Comparison of ENCODE assay signal across 8 cellular contexts in the genomic region with DNA sequence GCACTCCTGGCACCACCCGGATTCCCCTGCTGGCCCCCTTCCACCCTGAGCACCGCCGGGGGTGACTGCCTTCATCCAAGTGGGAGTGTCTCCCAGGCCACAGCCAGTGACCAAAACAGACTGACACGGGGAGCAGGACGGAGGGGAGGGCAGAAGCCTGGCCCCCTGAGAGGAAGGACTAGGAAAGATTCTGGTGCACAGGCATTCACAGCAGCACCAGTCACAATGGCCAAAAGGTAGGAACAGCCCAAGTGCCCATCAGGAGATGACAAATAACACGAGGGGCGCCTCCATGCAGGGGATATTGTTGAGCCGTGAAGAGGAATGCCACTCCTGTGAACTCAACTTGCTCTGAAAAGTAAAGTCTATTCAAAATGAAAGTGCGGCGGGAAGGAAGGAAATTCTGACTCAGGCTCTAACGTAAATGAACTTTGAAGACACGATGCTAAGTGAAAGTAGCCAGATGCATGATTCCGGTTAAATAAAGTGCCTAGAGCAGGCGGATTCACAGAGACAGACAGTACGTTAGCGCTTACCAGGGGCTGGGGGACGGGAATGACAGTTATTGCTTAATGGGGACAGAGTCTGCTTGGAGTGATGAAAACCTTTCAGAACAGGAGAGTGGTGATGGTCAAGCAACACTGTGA.
A peak's percentile ranks its signal among the peaks of the same experiment; 100 is the strongest.
DNase-seq lines count a peak whose midpoint lies in the region; ATAC-seq and TF ChIP-seq lines count a peak whose summit lies in the region.

No MANE protein-coding gene starts in this region.

- H3K9me3 ChIP-seq in duodenal mucosa (ENCODE audit: control insufficient read depth in 1 of 2, low read length in 2 of 2) (no peaks in the 10 kb centered on the region), WERI-Rb-1 (ENCODE audit: severe bottlenecking) (no peaks in the 10 kb centered on the region)

- no peaks in the 10 kb centered on the region for H3K9me3 Mint-ChIP-seq in nephron

- peak overlapping the region; percentile 15 to 58 (median 48) for H3K27ac Mint-ChIP-seq in nephron

- H3K4me3 ChIP-seq in duodenal mucosa (ENCODE audit: low read depth in 1 of 2, low read length in 2 of 2) (peak overlapping the region; percentile 44 to 45), WERI-Rb-1 (ENCODE audit: low read depth, low read length) (no peak overlapping the region)

- peak overlapping the region; percentile 30 to 44 for H3K9ac ChIP-seq in duodenal mucosa (ENCODE audit: low read depth in 1 of 2, low read length in 2 of 2)

- peaks cover 0 to 9% of the 10 kb centered on the region in 2 donors for H3K4me1 ChIP-seq in duodenal mucosa (ENCODE audit: control insufficient read depth in 1 of 2, insufficient read depth in 2 of 2, low read length in 2 of 2)

- peak; percentile 83 for ATAC-seq in HG03342 (IDR thresholded peaks at IDR 0.05; ENCODE audit: unreplicated experiment)

- peak; percentile 47 for DNase-seq in GM19238 (ENCODE audit: insufficient read length, low spot score)
- peak; percentile 52 for DNase-seq in activated CD4-positive, alpha-beta T cell treated with anti-CD3 and anti-CD28 coated beads for 1 hour
- DNase-seq in substantia nigra (lab: John Stamatoyannopoulos, UW) = peak in 12 of 49 donors; percentile 14 to 73 (median 36)
- no peak for DNase-seq in WERI-Rb-1
- DNase-seq in NCI-H748 treated with DMSO at 0.1 percent for 48 hours (lab: John Stamatoyannopoulos, UW) = no peak

- H3K4me1 Mint-ChIP-seq in nephron = peaks cover 51% of the 10 kb centered on the region

- H3K27ac ChIP-seq in duodenal mucosa (ENCODE audit: low read depth, low read length) (peak overlapping the region; percentile 77), substantia nigra (ENCODE audit: low read depth, low read length, poor library complexity, severe bottlenecking) (peak overlapping the region; percentile 76), WERI-Rb-1 (no peak overlapping the region; the same call in 1 of the 2 replicates)

- peaks cover 15% of the 10 kb centered on the region for H3K27me3 Mint-ChIP-seq in nephron (ENCODE audit: low read depth)

- no peaks in the 10 kb centered on the region for H3K36me3 Mint-ChIP-seq in nephron (ENCODE audit: low read depth)

- H3K36me3 ChIP-seq in duodenal mucosa (ENCODE audit: control insufficient read depth in 1 of 2, insufficient read depth in 2 of 2, low read length in 2 of 2) = no peaks in the 10 kb centered on the region
- no peaks in the 10 kb centered on the region for H3K36me3 ChIP-seq in WERI-Rb-1

- no peak overlapping the region for H3K4me3 Mint-ChIP-seq in nephron

- no peak for TF ChIP-seq CTCF in nephron (IDR thresholded peaks at IDR 0.05; ENCODE audit: unreplicated experiment in 3 of 3)
- no peak for TF ChIP-seq CTCF in WERI-Rb-1 (IDR thresholded peaks at IDR 0.05; ENCODE audit: low read depth, low read length)

- H3K27me3 ChIP-seq in duodenal mucosa (ENCODE audit: control insufficient read depth in 1 of 2, insufficient read depth in 2 of 2, low read length in 2 of 2) (no peaks in the 10 kb centered on the region), WERI-Rb-1 (ENCODE audit: insufficient read depth, low read depth, severe bottlenecking) (no peaks in the 10 kb centered on the region)

Comparison
In these comparisons a context has a peak if more than half of its experiments do, and no peak if none do; other contexts are left out.
1. DNase-seq: peak in GM19238 (single experiment) and activated CD4-positive, alpha-beta T cell treated with anti-CD3 and anti-CD28 coated beads for 1 hour (single experiment); none in WERI-Rb-1 (single experiment) and NCI-H748 treated with DMSO at 0.1 percent for 48 hours (single experiment).